In genomic region chr2:164896634-164897033, GRCh38 we compare ENCODE assay signal across 9 cellular contexts. TPM values are rescaled to one million over a fixed set of nuclear protein-coding genes. Genes with fewer than 3 reads are reported as not detected.
DNase-seq lines count a peak whose midpoint lies in the region; ATAC-seq, FAIRE-seq and TF ChIP-seq lines count a peak whose summit lies in the region.
"Had no signal": no experiment of that assay in that cellular context is flagged by ENCODE, and none has a peak within 500 bp of the region (broad histone marks: within the 10 kb centered on the region; RNA-seq: fewer than 3 reads in every experiment).

No MANE protein-coding gene starts in this region.

- H3K27me3 Mint-ChIP-seq in stimulated activated naive B cell treated with anti-CD40 and anti-IgM and Interleukin-4, amounts not matched to agents 10 μg/mL and 1 μg/mL and 100 μg/mL, for 72 hours = no peaks in the 10 kb centered on the region
- H3K27me3 Mint-ChIP-seq: dendritic cell treated with granulocyte-macrophage colony-stimulating factor and Interleukin-4, amounts not matched to agents 40 ng/mL and 50 ng/mL, for 4 days had no signal

- no peak for FAIRE-seq in K562 (lab: Jason Lieb, UNC)

- no peaks in the 10 kb centered on the region; the same call in none of the 2 replicates for H3K9me3 ChIP-seq in K562 (replicated peaks; ENCODE audit: control insufficient read depth, insufficient read depth, low read depth, low read length)

- H3K27ac Mint-ChIP-seq in stimulated activated naive B cell treated with anti-CD40 and anti-IgM and Interleukin-4, amounts not matched to agents 10 μg/mL and 1 μg/mL and 100 μg/mL, for 72 hours = peak overlapping the region; percentile 26

- in situ Hi-C loops in K562 (cut with MboI) = no loop called here

- peaks cover 12 to 14% of the 10 kb centered on the region in 2 donors for H3K4me1 Mint-ChIP-seq in stimulated activated naive B cell treated with anti-CD40 and anti-IgM and Interleukin-4, amounts not matched to agents 10 μg/mL and 1 μg/mL and 100 μg/mL, for 72 hours

- H2AFZ ChIP-seq in K562 (ENCODE audit: low read depth, low read length) = no peak overlapping the region

- no peak overlapping the region for H3K4me2 ChIP-seq in K562 (ENCODE audit: insufficient read depth, low read length)

- POLR2A ChIA-PET in K562 (lab: Yijun Ruan, JAX) = no interaction called here

- no peak for TF ChIP-seq CTCF in K562 (IDR thresholded peaks at IDR 0.05 in 2 of 3, conservative IDR thresholded peaks at IDR 0.05 in 1 of 3; ENCODE audit: insufficient read depth in 2 of 3, low read depth in 1 of 3, low read length in 3 of 3)

- peaks cover 1 to 13% of the 10 kb centered on the region in 2 donors for H3K36me3 Mint-ChIP-seq in stimulated activated naive B cell treated with anti-CD40 and anti-IgM and Interleukin-4, amounts not matched to agents 10 μg/mL and 1 μg/mL and 100 μg/mL, for 72 hours

- H3K9me1 ChIP-seq in K562 (ENCODE audit: control insufficient read depth, insufficient read depth, low read length) = no peaks in the 10 kb centered on the region

- H3K4me3 Mint-ChIP-seq in stimulated activated naive B cell treated with anti-CD40 and anti-IgM and Interleukin-4, amounts not matched to agents 10 μg/mL and 1 μg/mL and 100 μg/mL, for 72 hours = no peak overlapping the region
- H3K4me3 Mint-ChIP-seq: dendritic cell treated with granulocyte-macrophage colony-stimulating factor and Interleukin-4, amounts not matched to agents 40 ng/mL and 50 ng/mL, for 4 days had no signal

- no TSS peak for BruUV-seq in K562 (replicated peaks; lab: Mats Ljungman, UMichigan)

- TF ChIP-seq POLR2A in K562 (conservative IDR thresholded peaks at IDR 0.05) = no peak

- H3K79me2 ChIP-seq in K562 (ENCODE audit: control insufficient read depth, insufficient read depth, low read length) = no peaks in the 10 kb centered on the region

- no peaks in the 10 kb centered on the region for H3K36me3 ChIP-seq in K562 (ENCODE audit: control insufficient read depth, insufficient read depth, low read length)

- no peaks in the 10 kb centered on the region for H3K27me3 ChIP-seq in K562 (ENCODE audit: control insufficient read depth in 2 of 2, insufficient read depth in 2 of 2, low read length in 2 of 2)

- DNase-seq in DMS53 (lab: John Stamatoyannopoulos, UW) (peak; percentile 92), K562 (ENCODE audit: extremely low read depth in 1 of 4, low spot score in 3 of 4) (no peak), DMS114 treated with DMSO at 0.1 percent for 48 hours (lab: John Stamatoyannopoulos, UW; ENCODE audit: unreplicated experiment) (no peak), NCI-H524 treated with DMSO at 0.1 percent for 48 hours (lab: John Stamatoyannopoulos, UW) (no peak), NCI-H524 (lab: John Stamatoyannopoulos, UW) (no peak)
- no peak for DNase-seq in stimulated activated naive B cell treated with anti-CD40 and anti-IgM and Interleukin-4, amounts not matched to agents 10 μg/mL and 1 μg/mL and 100 μg/mL, for 72 hours

- no peaks in the 10 kb centered on the region for H4K20me1 ChIP-seq in K562 (replicated peaks; ENCODE audit: control insufficient read depth, insufficient read depth, low read length)

- no peak overlapping the region for H3K9ac ChIP-seq in K562 (ENCODE audit: insufficient read depth in 1 of 2, low read depth in 2 of 2, low read length in 2 of 2)

- CTCF ChIA-PET in K562 (lab: Yijun Ruan, JAX; ENCODE audit: low intra/inter-chr PET ratio) = no interaction called here

- ATAC-seq in GM21367 (IDR thresholded peaks at IDR 0.05; ENCODE audit: unreplicated experiment) (peak; percentile 98), HG03460 (IDR thresholded peaks at IDR 0.05; ENCODE audit: unreplicated experiment) (peak; percentile 99), K562 (no peak)
- ATAC-seq in stimulated activated naive B cell treated with anti-CD40 and anti-IgM and Interleukin-4, amounts not matched to agents 10 μg/mL and 1 μg/mL and 100 μg/mL, for 72 hours (replicated peaks) = peak; percentile 94 to 99

- H3K4me1 ChIP-seq in K562 (replicated peaks in 1 of 2; ENCODE audit: control insufficient read depth in 2 of 2, insufficient read depth in 2 of 2, low read length in 2 of 2) = no peaks in the 10 kb centered on the region

- peaks cover 0 to 7% of the 10 kb centered on the region in 2 donors for H3K9me3 Mint-ChIP-seq in stimulated activated naive B cell treated with anti-CD40 and anti-IgM and Interleukin-4, amounts not matched to agents 10 μg/mL and 1 μg/mL and 100 μg/mL, for 72 hours
- H3K9me3 Mint-ChIP-seq: dendritic cell treated with granulocyte-macrophage colony-stimulating factor and Interleukin-4, amounts not matched to agents 40 ng/mL and 50 ng/mL, for 4 days had no signal

- no peak overlapping the region for H3K27ac ChIP-seq in K562 (ENCODE audit: extremely low read depth, low read depth, low read length)

- no peak overlapping the region for H3K4me3 ChIP-seq in K562

- TF ChIP-seq RAD21 in K562 (CRISPR knock-in tag; conservative IDR thresholded peaks at IDR 0.05 in 1 of 2, IDR thresholded peaks at IDR 0.05 in 1 of 2) = no peak

- TF ChIP-seq EP300 in K562 (IDR thresholded peaks at IDR 0.05; ENCODE audit: low read length) = no peak

- 0% methylated on average over 1 of the region's 1 CpG for WGBS in K562 (ENCODE audit: insufficient coverage, low coverage, missing lambda C conversion rate)

- intact Hi-C loops in K562 (cut with micrococcal nuclease) = no loop called here

TF ChIP-seq in K562, 482 proteins besides CTCF, POLR2A, EP300 and RAD21 (continues in another document):
- TF ChIP-seq SLC30A9 (CRISPR knock-in tag; IDR thresholded peaks at IDR 0.05) (no peak), POLR2H (tag; IDR thresholded peaks at IDR 0.05; ENCODE audit: low read depth) (no peak), JUND (IDR thresholded peaks at IDR 0.05; ENCODE audit: borderline replicate concordance, low read depth, low read length) (0 out of 2 replicates have a peak, but pooled peaks have one; percentile 7), JUND (tag; IDR thresholded peaks at IDR 0.05; ENCODE audit: borderline replicate concordance, low read depth, low read length) (no peak), NFE2 (IDR thresholded peaks at IDR 0.05; ENCODE audit: low read depth) (peak; percentile 20; the same call in 1 of the 2 replicates), FOXA3 (CRISPR knock-in tag; conservative IDR thresholded peaks at IDR 0.05 in 1 of 2, IDR thresholded peaks at IDR 0.05 in 1 of 2) (no peak), ZNF431 (CRISPR knock-in tag; IDR thresholded peaks at IDR 0.05) (no peak), ZNF699 (CRISPR knock-in tag; IDR thresholded peaks at IDR 0.05; ENCODE audit: insufficient replicate concordance) (no peak), GMEB1 (CRISPR knock-in tag; IDR thresholded peaks at IDR 0.05) (no peak), NEUROD1 (IDR thresholded peaks at IDR 0.05; ENCODE audit: borderline replicate concordance, low read depth, low read length, partially characterized antibody) (no peak), SMAD3 (CRISPR knock-in tag; conservative IDR thresholded peaks at IDR 0.05) (no peak)

RNA-seq across cellular contexts. Expression of gene COBLL1, which starts 55.0 kb away (rescaled TPM):
- total RNA-seq in K562 (2011; cell fraction: chromatin; rRNA removed; ENCODE audit: low replicate concordance) = 2.7 and 5.4 TPM in 2 replicates
- 0.33 and 0.79 TPM in 2 replicates for total RNA-seq in K562 (2011; cell fraction: nucleolus; rRNA removed)
- total RNA-seq in K562 (2011; cell fraction: nucleoplasm; rRNA removed) = 2.1 and 4.7 TPM in 2 replicates
- total RNA-seq in K562 (2014; rRNA removed) = 0.61 and 0.91 TPM in 2 replicates
- total RNA-seq in K562 (2014; rRNA removed; fragmentation: Illumina TruSeq; extraction: Trizol) = 0.69 and 1.2 TPM in 2 replicates
- total RNA-seq in K562 (2015; rRNA removed; fragmentation: Illumina TruSeq; extraction: Trizol) = 0.76 and 0.94 TPM in 2 replicates
- 1.2 and 1.3 TPM in 2 replicates for total RNA-seq in K562 (2021)
- 0.07 and 0.40 TPM in 2 replicates for polyA plus RNA-seq in K562 (2011; rRNA removed)
- polyA plus RNA-seq in K562 (2011; cell fraction: cytosol; rRNA removed) = 0.01 and 0.15 TPM in 2 replicates
- polyA plus RNA-seq in K562 (2011; cell fraction: nucleus; rRNA removed) = 0.17 and 0.61 TPM in 2 replicates
- 0.24 and 0.38 TPM in 2 replicates for polyA plus RNA-seq in K562 (2012)
- polyA plus RNA-seq in K562 (2014; fragmentation: Illumina TruSeq; extraction: Trizol) = 0.71 and 1.5 TPM in 2 replicates
- polyA plus RNA-seq in K562 (2014; fragmentation: Nextera tagmentation; extraction: Ambion mirVana) = under 1 TPM; 0.07 to 0.21 TPM
- 0.20 and 1.6 TPM in 2 replicates for polyA plus RNA-seq in K562 (2014; rRNA removed)
- polyA minus RNA-seq in K562 (2011; rRNA and poly(A)+ RNA removed) = 0.09 and 0.98 TPM in 2 replicates
- 0.91 and 1.2 TPM in 2 replicates for polyA minus RNA-seq in K562 (2011; cell fraction: cytosol; rRNA and poly(A)+ RNA removed)
- polyA minus RNA-seq in K562 (2011; cell fraction: nucleus; rRNA and poly(A)+ RNA removed) = 0.11 and 0.94 TPM in 2 replicates

RNA-seq across cellular contexts. Expression of gene SLC38A11, which starts 58.7 kb away (rescaled TPM):
- total RNA-seq in K562 (2011; cell fraction: chromatin; rRNA removed; ENCODE audit: low replicate concordance) = not detected in 2 replicates
- not detected in 2 replicates for total RNA-seq in K562 (2011; cell fraction: nucleolus; rRNA removed)
- total RNA-seq in K562 (2011; cell fraction: nucleoplasm; rRNA removed) = not detected in 2 replicates
- total RNA-seq in K562 (2014; rRNA removed) (not detected in 2 replicates), K562 (2014; rRNA removed; fragmentation: Illumina TruSeq; extraction: Trizol) (not detected in 2 replicates), K562 (2015; rRNA removed; fragmentation: Illumina TruSeq; extraction: Trizol) (not detected in 2 replicates), K562 (2021) (not detected in 2 replicates)
- polyA plus RNA-seq in K562 (2011; rRNA removed) (not detected in 2 replicates), K562 (2014; fragmentation: Illumina TruSeq; extraction: Trizol) (not detected in 2 replicates), K562 (2014; fragmentation: Nextera tagmentation; extraction: Ambion mirVana) (not detected), K562 (2014; rRNA removed) (not detected in 2 replicates)
- polyA plus RNA-seq in K562 (2011; cell fraction: cytosol; rRNA removed) = not detected in 2 replicates
- polyA plus RNA-seq in K562 (2011; cell fraction: nucleus; rRNA removed) = not detected in 2 replicates
- polyA plus RNA-seq in K562 (2012) = not detected in 2 replicates
- polyA minus RNA-seq in K562 (2011; rRNA and poly(A)+ RNA removed) = not detected in 2 replicates
- not detected in 2 replicates for polyA minus RNA-seq in K562 (2011; cell fraction: cytosol; rRNA and poly(A)+ RNA removed)
- not detected in 2 replicates for polyA minus RNA-seq in K562 (2011; cell fraction: nucleus; rRNA and poly(A)+ RNA removed)
